8 cellular contexts compared by ENCODE assay signal in the genomic region with DNA sequence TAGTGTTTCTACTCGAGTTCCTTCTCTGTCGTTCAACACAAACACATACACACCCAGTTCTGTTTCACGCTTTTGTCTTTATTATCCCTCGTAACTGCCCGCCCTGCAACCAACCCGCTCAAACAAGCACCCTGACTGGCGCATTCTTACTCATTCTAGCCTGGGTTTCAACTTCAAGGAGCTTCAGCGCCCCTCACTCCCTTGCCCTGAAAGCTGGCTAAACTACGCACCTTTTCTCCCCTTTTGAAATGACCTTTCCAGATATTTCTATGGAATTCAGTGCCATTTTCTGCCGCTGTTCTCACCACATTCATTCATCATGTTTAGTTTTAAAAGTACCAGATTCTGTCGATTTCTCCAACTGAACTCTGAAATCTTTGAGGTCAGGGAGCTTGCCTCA. TPM values are rescaled to one million over a fixed set of nuclear protein-coding genes. Genes with fewer than 3 reads are reported as not detected.
DNase-seq lines count a peak whose midpoint lies in the region; ATAC-seq and TF ChIP-seq lines count a peak whose summit lies in the region.

No MANE protein-coding gene starts in this region.

- H3K27me3 Mint-ChIP-seq in CD8-positive, alpha-beta memory T cell = no peaks in the 10 kb centered on the region
- H3K27me3 Mint-ChIP-seq in type B pancreatic cell = peaks cover 14% of the 10 kb centered on the region

- H3K4me1 Mint-ChIP-seq in CD8-positive, alpha-beta memory T cell = peaks cover 25 to 52% (median 44%) of the 10 kb centered on the region in 3 donors
- H3K4me1 Mint-ChIP-seq in type B pancreatic cell (ENCODE audit: unreplicated experiment) = peaks cover 11% of the 10 kb centered on the region

- peak overlapping the region; percentile 71 for H3K27ac ChIP-seq in CD8-positive, alpha-beta memory T cell (ENCODE audit: low read depth, low read length)
- peak overlapping the region; percentile 64 to 81 for H3K27ac ChIP-seq in coronary artery

- TF ChIP-seq CTCF in coronary artery (IDR thresholded peaks at IDR 0.05) (no peak), type B pancreatic cell (conservative IDR thresholded peaks at IDR 0.05) (no peak)

- CTCF ChIA-PET in CD8-positive, alpha-beta memory T cell (lab: Charles Lee) = interaction anchor here (0.9 to 3.7 kb wide), 8 partner anchors 10 to 262 kb away, joined by 3 to 24 read pairs (median 6); partner anchors contain the start of gene GFM1

- H3K27me3 ChIP-seq in CD8-positive, alpha-beta memory T cell (ENCODE audit: insufficient read depth, low read length, poor library complexity, severe bottlenecking) = no peaks in the 10 kb centered on the region

- no peaks in the 10 kb centered on the region for H3K9me3 Mint-ChIP-seq in CD8-positive, alpha-beta memory T cell
- H3K9me3 Mint-ChIP-seq in type B pancreatic cell = no peaks in the 10 kb centered on the region

- peak overlapping the region; percentile 80 to 95 (median 90) for H3K4me3 Mint-ChIP-seq in CD8-positive, alpha-beta memory T cell
- H3K4me3 Mint-ChIP-seq in type B pancreatic cell = peak overlapping the region; percentile 91

- no peaks in the 10 kb centered on the region for H3K9me3 ChIP-seq in CD8-positive, alpha-beta memory T cell (ENCODE audit: low read length)

- H3K4me3 ChIP-seq in CD8-positive, alpha-beta memory T cell (ENCODE audit: low read length) = peak overlapping the region; percentile 95
- H3K4me3 ChIP-seq in coronary artery = peak overlapping the region; percentile 77

- POLR2A ChIA-PET in CD8-positive, alpha-beta memory T cell (lab: Charles Lee) = interaction anchor here (1.6 to 1.8 kb wide), 2 partner anchors 10 to 157 kb away, joined by 5 to 7 read pairs; partner anchors contain the start of gene GFM1

- peaks cover 33% of the 10 kb centered on the region for H3K4me1 ChIP-seq in CD8-positive, alpha-beta memory T cell (ENCODE audit: insufficient read depth, low read length)

- peak overlapping the region; percentile 26 to 96 (median 92) for H3K27ac Mint-ChIP-seq in CD8-positive, alpha-beta memory T cell
- peak overlapping the region; percentile 76 for H3K27ac Mint-ChIP-seq in type B pancreatic cell

- ATAC-seq in GM19351 (IDR thresholded peaks at IDR 0.05; ENCODE audit: unreplicated experiment) = no peak

- DNase-seq in CD8-positive, alpha-beta memory T cell = peak in 1 of 5 donors; percentile 6
- peak; percentile 9 for DNase-seq in NCI-H1417 treated with DMSO at 0.1 percent for 48 hours (lab: John Stamatoyannopoulos, UW)
- DNase-seq in coronary artery (ENCODE audit: low spot score) = no peak
- peak; percentile 44 for DNase-seq in medulla oblongata (ENCODE audit: extremely low spot score)
- no peak for DNase-seq in type B pancreatic cell (ENCODE audit: extremely low spot score, unreplicated experiment)
- no peak for DNase-seq in H4 (ENCODE audit: low spot score)
- DNase-seq in NCI-H2029 (lab: John Stamatoyannopoulos, UW) = no peak

- H3K36me3 Mint-ChIP-seq in CD8-positive, alpha-beta memory T cell = peaks cover 0 to 23% (median 9%) of the 10 kb centered on the region in 3 donors
- no peaks in the 10 kb centered on the region for H3K36me3 Mint-ChIP-seq in type B pancreatic cell

- peaks cover 6% of the 10 kb centered on the region for H3K36me3 ChIP-seq in CD8-positive, alpha-beta memory T cell (ENCODE audit: insufficient read depth, low read length)

RNA-seq across cellular contexts. Expression of gene MFSD1, which starts 0.7 kb away (rescaled TPM):
- total RNA-seq in CD8-positive, alpha-beta memory T cell = 10 to 100 TPM; 25.3 to 26.4 TPM
- polyA plus RNA-seq in CD8-positive, alpha-beta memory T cell = 53.0 TPM
- total RNA-seq in type B pancreatic cell (ENCODE audit: low replicate concordance) = 30.5 and 44.1 TPM in 2 replicates
- total RNA-seq in H4 (2014; rRNA removed; shearing (Covaris generic)) = 169 and 173 TPM in 2 replicates

Comparison
In these comparisons a context has a peak if more than half of its experiments do, and no peak if none do; other contexts are left out.
1. DNase-seq: peak in NCI-H1417 treated with DMSO at 0.1 percent for 48 hours (single experiment) and medulla oblongata (single experiment); none in coronary artery (single experiment), type B pancreatic cell (single experiment), H4 (single experiment) and NCI-H2029 (single experiment).